ENCODE assay signal across 9 cellular contexts in genomic region chr22:35631597-35631996, GRCh38. TPM values are rescaled to one million over a fixed set of nuclear protein-coding genes. Genes with fewer than 3 reads are reported as not detected.
DNase-seq lines count a peak whose midpoint lies in the region; ATAC-seq and TF ChIP-seq lines count a peak whose summit lies in the region.
"Had no signal": no experiment of that assay in that cellular context is flagged by ENCODE, and none has a peak within 500 bp of the region (broad histone marks: within the 10 kb centered on the region; RNA-seq: fewer than 3 reads in every experiment).

No MANE protein-coding gene starts in this region.

- no peaks in the 10 kb centered on the region for H3K36me3 ChIP-seq in left lung

- DNase-seq in activated T-cell treated with anti-CD3 and anti-CD28 coated beads for 48 hours (ENCODE audit: low read depth) (peak; percentile 24), activated T-cell treated with anti-CD3 and anti-CD28 coated beads for 4 hours (no peak), NCI-H146 treated with DMSO at 0.1 percent for 48 hours (lab: John Stamatoyannopoulos, UW; ENCODE audit: unreplicated experiment) (peak; percentile 2), left lung (peak in 1 of 2 donors; percentile 51), GOT3 (lab: John Stamatoyannopoulos, UW) (no peak), coronary artery (ENCODE audit: low spot score) (no peak), amniotic stem cell (lab: John Stamatoyannopoulos, UW) (no peak)
- DNase-seq in activated naive CD4-positive, alpha-beta T cell treated with anti-CD3 and anti-CD28 coated beads for 36 hours: peak; percentile 56

- H3K27me3 ChIP-seq in left lung: no peaks in the 10 kb centered on the region

- H3K27ac ChIP-seq in left lung (no peak overlapping the region), coronary artery (no peak overlapping the region)

- no peaks in the 10 kb centered on the region for H3K9me3 ChIP-seq in left lung

- peaks cover 24% of the 10 kb centered on the region for H3K4me1 Mint-ChIP-seq in activated naive CD4-positive, alpha-beta T cell treated with anti-CD3 and anti-CD28 coated beads for 36 hours (ENCODE audit: low read depth)

- peak; percentile 20 to 51 for TF ChIP-seq CTCF in left lung (IDR thresholded peaks at IDR 0.05)
- no peak for TF ChIP-seq CTCF in coronary artery (IDR thresholded peaks at IDR 0.05)

- no peak overlapping the region for H3K4me3 Mint-ChIP-seq in activated naive CD4-positive, alpha-beta T cell treated with anti-CD3 and anti-CD28 coated beads for 36 hours
- H3K4me3 Mint-ChIP-seq: activated naive CD4-positive, alpha-beta T cell treated with anti-CD3 and anti-CD28 coated beads, Interleukin-2, amount 50 U/mL, for 24 hours had no signal

- H3K27ac Mint-ChIP-seq in activated naive CD4-positive, alpha-beta T cell treated with anti-CD3 and anti-CD28 coated beads for 36 hours: no peak overlapping the region
- H3K27ac Mint-ChIP-seq: activated naive CD4-positive, alpha-beta T cell treated with anti-CD3 and anti-CD28 coated beads, Interleukin-2, amount 50 U/mL, for 24 hours had no signal

- H3K4me1 ChIP-seq in left lung: peaks cover 0 to 31% of the 10 kb centered on the region in 2 donors

- no peaks in the 10 kb centered on the region for H3K27me3 Mint-ChIP-seq in activated naive CD4-positive, alpha-beta T cell treated with anti-CD3 and anti-CD28 coated beads for 36 hours (ENCODE audit: low read depth)
- H3K27me3 Mint-ChIP-seq: activated naive CD4-positive, alpha-beta T cell treated with anti-CD3 and anti-CD28 coated beads, Interleukin-2, amount 50 U/mL, for 24 hours had no signal

- CTCF ChIA-PET in activated naive CD4-positive, alpha-beta T cell treated with anti-CD3 and anti-CD28 coated beads for 36 hours (lab: Charles Lee): interaction anchor here (1.2 kb wide), 2 partner anchors 116 to 291 kb away, joined by 3 to 4 read pairs; no protein-coding TSS in a partner anchor

- H3K36me3 Mint-ChIP-seq in activated naive CD4-positive, alpha-beta T cell treated with anti-CD3 and anti-CD28 coated beads for 36 hours (ENCODE audit: low read depth): no peaks in the 10 kb centered on the region

- peak; percentile 9 for ATAC-seq in left lung

- peaks cover 2% of the 10 kb centered on the region for H3K9me3 Mint-ChIP-seq in activated naive CD4-positive, alpha-beta T cell treated with anti-CD3 and anti-CD28 coated beads for 36 hours
- H3K9me3 Mint-ChIP-seq: activated naive CD4-positive, alpha-beta T cell treated with anti-CD3 and anti-CD28 coated beads, Interleukin-2, amount 50 U/mL, for 24 hours had no signal

- H3K4me3 ChIP-seq in left lung: no peak overlapping the region
- no peak overlapping the region for H3K4me3 ChIP-seq in coronary artery

- intact Hi-C loops in activated naive CD4-positive, alpha-beta T cell treated with anti-CD3 and anti-CD28 coated beads for 36 hours (cut with micrococcal nuclease): no loop called here
- intact Hi-C loops in left lung (cut with DNase I): no loop called here

RNA-seq across cellular contexts. Expression of gene MB, which starts 14.5 kb away (rescaled TPM):
- not detected for total RNA-seq in activated naive CD4-positive, alpha-beta T cell treated with anti-CD3 and anti-CD28 coated beads for 36 hours
- total RNA-seq in left lung: 1 to 10 TPM; 2.4 to 3.3 TPM

RNA-seq across cellular contexts. Expression of gene APOL6, which starts 16.6 kb away (rescaled TPM):
- 10 to 100 TPM; 33.6 to 33.8 TPM for total RNA-seq in activated naive CD4-positive, alpha-beta T cell treated with anti-CD3 and anti-CD28 coated beads for 36 hours
- total RNA-seq in left lung: 10 to 100 TPM; 35.8 to 49.2 TPM

Comparison
In these comparisons a context has a peak if more than half of its experiments do, and no peak if none do; other contexts are left out.
1. DNase-seq: peak in activated T-cell treated with anti-CD3 and anti-CD28 coated beads for 48 hours (single experiment), NCI-H146 treated with DMSO at 0.1 percent for 48 hours (single experiment) and activated naive CD4-positive, alpha-beta T cell treated with anti-CD3 and anti-CD28 coated beads for 36 hours (single experiment); none in activated T-cell treated with anti-CD3 and anti-CD28 coated beads for 4 hours (single experiment), GOT3 (single experiment), coronary artery (single experiment) and amniotic stem cell (single experiment).